ENCODE assay signal across 35 cellular contexts in the genomic region with DNA sequence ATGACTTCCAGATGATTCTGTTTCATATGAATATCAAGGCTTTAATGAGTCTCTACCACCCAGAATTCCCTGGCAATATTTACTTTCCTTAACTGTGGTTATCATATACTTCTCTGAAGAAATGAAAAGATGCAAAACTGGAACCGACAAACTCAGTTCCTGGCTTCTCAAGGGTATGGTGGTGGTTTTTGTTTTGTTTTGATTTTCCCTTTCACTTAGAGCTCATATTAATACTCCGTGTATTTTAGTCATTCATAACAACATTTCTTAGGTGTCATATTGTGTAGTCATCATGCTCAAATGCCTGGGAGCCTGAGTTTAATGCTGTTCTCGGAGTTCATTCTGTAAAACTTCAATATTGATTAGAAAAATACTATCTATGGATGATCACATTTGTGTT.
"Had no signal": no experiment of that assay in that cellular context is flagged by ENCODE, and none has a peak within 500 bp of the region (broad histone marks: within the 10 kb centered on the region; RNA-seq: fewer than 3 reads in every experiment).

No MANE protein-coding gene starts in this region.

- ATAC-seq: activated CD8-positive, alpha-beta memory T cell treated with anti-CD3 and anti-CD28 coated beads, Interleukin-2, amount 10 ng/mL, durations not matched to agents 7 days and 5 days; activated naive CD8-positive, alpha-beta T cell treated with anti-CD3 and anti-CD28 coated beads, Interleukin-2, amount 50 U/mL, for 24 hours; PC-3 had no signal

- DNase-seq: activated CD4-positive, alpha-beta memory T cell treated with anti-CD3 and anti-CD28 coated beads, Interleukin-2, amount 10 ng/mL, durations not matched to agents 7 days and 5 days; activated CD4-positive, alpha-beta T cell treated with anti-CD3 and anti-CD28 coated beads for 1 hour; activated CD4-positive, alpha-beta T cell treated with anti-CD3 and anti-CD28 coated beads for 48 hours; activated CD4-positive, CD25-positive, alpha-beta regulatory T cell; activated CD8-positive, alpha-beta memory T cell treated with anti-CD3 and anti-CD28 coated beads for 24 hours; activated CD8-positive, alpha-beta memory T cell treated with anti-CD3 and anti-CD28 coated beads, Interleukin-2, amount 10 ng/mL, durations not matched to agents 7 days and 5 days; activated CD8-positive, alpha-beta memory T cell treated with anti-CD3 and anti-CD28 coated beads, Interleukin-2, amount 50 U/mL, for 48 hours; activated effector memory CD4-positive, alpha-beta T cell treated with Interleukin-2 at 50 U/mL for 16 hours; activated naive CD4-positive, alpha-beta T cell treated with anti-CD3 and anti-CD28 coated beads, Interleukin-2, amount 10 ng/mL, durations not matched to agents 7 days and 5 days; activated naive CD8-positive, alpha-beta T cell treated with anti-CD3 and anti-CD28 coated beads, Interleukin-2, amount 50 U/mL, for 24 hours; activated T-cell treated with anti-CD3 and anti-CD28 coated beads, Interleukin-2, amount 50 U/mL, for 48 hours; anterior cingulate cortex; brain microvascular endothelial cell; central memory CD4-positive, alpha-beta T cell; MM.1S; MV-4-11; NCI-H1092; NCI-H146; NCI-H187; NCI-H2029 treated with DMSO at 0.1 percent for 48 hours; NCI-H2107; NCI-H2171; NCI-H510A; NCI-H526; NCI-H748 treated with DMSO at 0.1 percent for 48 hours; NK-92 treated with Interleukin-12 subunit alpha and Interleukin-12 subunit beta, amount 100 ng/mL, for 24 hours; PC-3; Peyer's patch; RPMI8226; SIG-M5; SW 1271; T-helper 1 cell; T-helper 2 cell; T1000; WERI-Rb-1 had no signal
